In genomic region chr13:46359731-46360130, GRCh38 we compare ENCODE assay signal across 18 cellular contexts. TPM values are rescaled to one million over a fixed set of nuclear protein-coding genes. Genes with fewer than 3 reads are reported as not detected.
A peak's percentile ranks its signal among the peaks of the same experiment; 100 is the strongest.
DNase-seq lines count a peak whose midpoint lies in the region; ATAC-seq and TF ChIP-seq lines count a peak whose summit lies in the region.
"Had no signal": no experiment of that assay in that cellular context is flagged by ENCODE, and none has a peak within 500 bp of the region (broad histone marks: within the 10 kb centered on the region; RNA-seq: fewer than 3 reads in every experiment).

No MANE protein-coding gene starts in this region.

- H3K9me3 ChIP-seq in adipocyte (ENCODE audit: control insufficient read depth, low read length), result peaks cover 3% of the 10 kb centered on the region
- H3K9me3 ChIP-seq: mucosa of descending colon, sigmoid colon, thyroid gland had no signal

- H3K9me3 Mint-ChIP-seq in stimulated activated effector memory CD8-positive, alpha-beta T cell treated with anti-CD3 and anti-CD28 coated beads, Interleukin-12 subunit alpha, Interleukin-12 subunit beta, amount 100 ng/mL, for 72 hours, result no peaks in the 10 kb centered on the region
- peaks cover 3% of the 10 kb centered on the region for H3K9me3 Mint-ChIP-seq in activated CD8-positive, alpha-beta T cell treated with anti-CD3 and anti-CD28 coated beads for 36 hours

- H3K4me1 Mint-ChIP-seq in stimulated activated effector memory CD8-positive, alpha-beta T cell treated with anti-CD3 and anti-CD28 coated beads, Interleukin-12 subunit alpha, Interleukin-12 subunit beta, amount 100 ng/mL, for 72 hours, result peaks cover 18% of the 10 kb centered on the region
- H3K4me1 Mint-ChIP-seq in activated CD8-positive, alpha-beta T cell treated with anti-CD3 and anti-CD28 coated beads for 36 hours (ENCODE audit: low read depth), result peaks cover 9% of the 10 kb centered on the region

- no peak overlapping the region for H3K4me3 Mint-ChIP-seq in stimulated activated effector memory CD8-positive, alpha-beta T cell treated with anti-CD3 and anti-CD28 coated beads, Interleukin-12 subunit alpha, Interleukin-12 subunit beta, amount 100 ng/mL, for 72 hours
- H3K4me3 Mint-ChIP-seq in activated CD8-positive, alpha-beta T cell treated with anti-CD3 and anti-CD28 coated beads for 36 hours, result no peak overlapping the region

- no peaks in the 10 kb centered on the region for H3K27me3 ChIP-seq in adipocyte (replicated peaks; ENCODE audit: control insufficient read depth, insufficient read depth, low read length)
- H3K27me3 ChIP-seq: sigmoid colon, thyroid gland had no signal

- CTCF ChIA-PET in activated CD8-positive, alpha-beta T cell treated with anti-CD3 and anti-CD28 coated beads for 36 hours (lab: Charles Lee), result no interaction called here

- DNase-seq in GM03348 (ENCODE audit: low spot score), result peak; percentile 87
- peak; percentile 70 for DNase-seq in adipocyte (ENCODE audit: low read depth)
- DNase-seq in fibroblast of the aortic adventitia (ENCODE audit: low read depth), result peak; percentile 66
- DNase-seq in stimulated activated effector memory CD8-positive, alpha-beta T cell treated with anti-CD3 and anti-CD28 coated beads, Interleukin-12 subunit alpha, Interleukin-12 subunit beta, amount 100 ng/mL, for 72 hours (ENCODE audit: low spot score in 2 of 2), result no peak
- DNase-seq in activated effector memory CD4-positive, alpha-beta T cell treated with anti-CD3 and anti-CD28 coated beads, Interleukin-2, amount 50 U/mL, for 16 hours, result no peak
- no peak for DNase-seq in activated CD4-positive, alpha-beta T cell treated with anti-CD3 and anti-CD28 coated beads, Interleukin-2, amount 50 U/mL, for 48 hours
- DNase-seq in activated CD8-positive, alpha-beta T cell treated with anti-CD3 and anti-CD28 coated beads for 36 hours, result no peak
- no peak for DNase-seq in NCI-H82 treated with DMSO at 0.1 percent for 48 hours (lab: John Stamatoyannopoulos, UW; ENCODE audit: unreplicated experiment)
- DNase-seq: activated CD4-positive, alpha-beta T cell treated with anti-CD3 and anti-CD28 coated beads for 48 hours; activated naive CD4-positive, alpha-beta T cell treated with anti-CD3 and anti-CD28 coated beads, Interleukin-2, amount 50 U/mL, for 16 hours; DMS 273 treated with DMSO at 0.1 percent for 48 hours; left cardiac atrium; mucosa of descending colon; NCI-H1930; sigmoid colon; stimulated activated CD4-positive, alpha-beta T cell treated with anti-CD3 and anti-CD28 coated beads, Interleukin-4, amount 100 ng/mL, for 1 hour; T1000; thyroid gland had no signal

- peak; percentile 49 for ATAC-seq in stimulated activated effector memory CD8-positive, alpha-beta T cell treated with anti-CD3 and anti-CD28 coated beads, Interleukin-12 subunit alpha, Interleukin-12 subunit beta, amount 100 ng/mL, for 72 hours
- no peak for ATAC-seq in activated CD8-positive, alpha-beta T cell treated with anti-CD3 and anti-CD28 coated beads for 36 hours
- ATAC-seq: mucosa of descending colon had no signal

- H3K36me3 ChIP-seq in adipocyte (ENCODE audit: control insufficient read depth, insufficient read depth, low read length, severe bottlenecking), result peaks cover 11% of the 10 kb centered on the region
- H3K36me3 ChIP-seq: sigmoid colon, thyroid gland had no signal

- peak overlapping the region; percentile 84 for H3K9ac ChIP-seq in adipocyte (ENCODE audit: low read length)

- H3K36me3 Mint-ChIP-seq in stimulated activated effector memory CD8-positive, alpha-beta T cell treated with anti-CD3 and anti-CD28 coated beads, Interleukin-12 subunit alpha, Interleukin-12 subunit beta, amount 100 ng/mL, for 72 hours, result peaks cover 11% of the 10 kb centered on the region
- no peaks in the 10 kb centered on the region for H3K36me3 Mint-ChIP-seq in activated CD8-positive, alpha-beta T cell treated with anti-CD3 and anti-CD28 coated beads for 36 hours (ENCODE audit: low read depth)

- POLR2A ChIA-PET in activated CD8-positive, alpha-beta T cell treated with anti-CD3 and anti-CD28 coated beads for 36 hours (lab: Charles Lee), result no interaction called here

- TF ChIP-seq CTCF in fibroblast of the aortic adventitia (IDR thresholded peaks at IDR 0.05; ENCODE audit: insufficient read depth, low read length), result no peak
- no peak for TF ChIP-seq CTCF in activated CD8-positive, alpha-beta T cell treated with anti-CD3 and anti-CD28 coated beads for 36 hours (IDR thresholded peaks at IDR 0.05)

- peak overlapping the region; percentile 1 for H3K27ac Mint-ChIP-seq in stimulated activated effector memory CD8-positive, alpha-beta T cell treated with anti-CD3 and anti-CD28 coated beads, Interleukin-12 subunit alpha, Interleukin-12 subunit beta, amount 100 ng/mL, for 72 hours
- no peak overlapping the region for H3K27ac Mint-ChIP-seq in activated CD8-positive, alpha-beta T cell treated with anti-CD3 and anti-CD28 coated beads for 36 hours

- no peaks in the 10 kb centered on the region for H3K27me3 Mint-ChIP-seq in activated CD8-positive, alpha-beta T cell treated with anti-CD3 and anti-CD28 coated beads for 36 hours

- H3K4me3 ChIP-seq in adipocyte (ENCODE audit: low read length), result peak overlapping the region; percentile 54
- no peak overlapping the region for H3K4me3 ChIP-seq in fibroblast of the aortic adventitia (ENCODE audit: low read depth, low read length)
- H3K4me3 ChIP-seq: mucosa of descending colon, sigmoid colon, thyroid gland had no signal

- peaks cover 44% of the 10 kb centered on the region for H3K4me1 ChIP-seq in adipocyte (ENCODE audit: control insufficient read depth, insufficient read depth, low read length)
- H3K4me1 ChIP-seq: sigmoid colon, thyroid gland had no signal

- intact Hi-C loops in activated CD8-positive, alpha-beta T cell treated with anti-CD3 and anti-CD28 coated beads for 36 hours (cut with micrococcal nuclease), result no loop called here

RNA-seq across cellular contexts. Expression of gene RUBCNL, which starts 27.3 kb away (rescaled TPM):
- 0.16 and 4.6 TPM in 2 replicates for total RNA-seq in fibroblast of the aortic adventitia (ENCODE audit: low replicate concordance)
- under 1 TPM; 0.36 to 0.74 TPM for total RNA-seq in activated CD8-positive, alpha-beta T cell treated with anti-CD3 and anti-CD28 coated beads for 36 hours

Comparison
In these comparisons a context has a peak if more than half of its experiments do, and no peak if none do; other contexts are left out.
1. DNase-seq: peak in GM03348 (single experiment), adipocyte (single experiment) and fibroblast of the aortic adventitia (single experiment); none in stimulated activated effector memory CD8-positive, alpha-beta T cell treated with anti-CD3 and anti-CD28 coated beads, Interleukin-12 subunit alpha, Interleukin-12 subunit beta, amount 100 ng/mL, for 72 hours (0 of 2), activated effector memory CD4-positive, alpha-beta T cell treated with anti-CD3 and anti-CD28 coated beads, Interleukin-2, amount 50 U/mL, for 16 hours (single experiment), activated CD4-positive, alpha-beta T cell treated with anti-CD3 and anti-CD28 coated beads, Interleukin-2, amount 50 U/mL, for 48 hours (0 of 2), activated CD8-positive, alpha-beta T cell treated with anti-CD3 and anti-CD28 coated beads for 36 hours (single experiment) and NCI-H82 treated with DMSO at 0.1 percent for 48 hours (single experiment).